Comparison of ENCODE assay signal across 17 cellular contexts in the genomic region with DNA sequence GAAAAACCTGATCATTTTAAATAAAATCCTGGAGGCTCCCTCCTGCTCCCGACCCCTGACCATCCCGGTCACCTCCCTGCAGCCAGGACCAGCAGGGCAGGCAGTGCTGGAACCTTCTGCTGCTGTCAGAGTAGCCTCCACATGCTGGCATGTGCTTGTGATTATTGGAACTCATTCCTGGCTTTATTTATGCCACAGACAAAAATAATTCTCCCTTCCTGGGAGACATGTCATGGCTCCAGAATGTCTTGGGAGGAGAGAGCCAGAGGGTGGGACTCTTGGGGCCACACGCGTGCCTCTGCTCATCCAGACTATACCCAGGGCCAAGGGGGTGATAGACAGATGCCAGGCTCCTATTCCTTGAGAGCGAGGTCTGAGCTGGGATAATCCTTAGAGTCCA.
DNase-seq lines count a peak whose midpoint lies in the region; ATAC-seq and TF ChIP-seq lines count a peak whose summit lies in the region.
"Had no signal": no experiment of that assay in that cellular context is flagged by ENCODE, and none has a peak within 500 bp of the region (broad histone marks: within the 10 kb centered on the region; RNA-seq: fewer than 3 reads in every experiment).

No MANE protein-coding gene starts in this region.

- H3K4me2 ChIP-seq in neuronal stem cell (ENCODE audit: insufficient read depth, low read length, poor library complexity, severe bottlenecking), result no peak overlapping the region

- H3K4me1 Mint-ChIP-seq in endodermal cell, result peaks cover 30% of the 10 kb centered on the region

- H3K79me1 ChIP-seq in neuronal stem cell (ENCODE audit: low read depth, low read length), result no peaks in the 10 kb centered on the region

- H3K9ac ChIP-seq in endodermal cell (ENCODE audit: extremely low read depth, low read length, poor library complexity, severe bottlenecking) (no peak overlapping the region), neuronal stem cell (ENCODE audit: low read depth, low read length, poor library complexity) (no peak overlapping the region)

- no peak overlapping the region for H3K4me3 Mint-ChIP-seq in endodermal cell
- H3K4me3 Mint-ChIP-seq: CD14-positive monocyte, IgD-negative memory B cell had no signal

- H3K18ac ChIP-seq in neuronal stem cell (ENCODE audit: low read length), result no peak overlapping the region

- H3K27me3 Mint-ChIP-seq in endodermal cell (ENCODE audit: insufficient read depth), result no peaks in the 10 kb centered on the region

- no peak for TF ChIP-seq CTCF in endodermal cell (conservative IDR thresholded peaks at IDR 0.05)
- no peak for TF ChIP-seq CTCF in vagina (IDR thresholded peaks at IDR 0.05)

- H3K36me3 Mint-ChIP-seq in endodermal cell (ENCODE audit: low read depth), result no peaks in the 10 kb centered on the region

- peaks cover 16% of the 10 kb centered on the region for H3K9me3 Mint-ChIP-seq in endodermal cell

- H3K27me3 ChIP-seq in endodermal cell (ENCODE audit: control insufficient read depth, insufficient read depth, low read length, poor library complexity, severe bottlenecking) (no peaks in the 10 kb centered on the region), neuronal stem cell (ENCODE audit: control insufficient read depth in 3 of 3, insufficient read depth in 3 of 3, low read depth in 1 of 3, low read length in 3 of 3) (no peaks in the 10 kb centered on the region), vagina (no peaks in the 10 kb centered on the region)

- TF ChIP-seq POLR2A in vagina (IDR thresholded peaks at IDR 0.05), result no peak

- H2BK120ac ChIP-seq in neuronal stem cell (ENCODE audit: low read depth, low read length), result no peak overlapping the region

- H3K27ac ChIP-seq in endodermal cell (ENCODE audit: low read depth, low read length) (no peak overlapping the region), neuronal stem cell (replicated peaks; ENCODE audit: low read length) (no peak overlapping the region), vagina (peak overlapping the region; percentile 19)

- H3K9me3 ChIP-seq in endodermal cell (ENCODE audit: control insufficient read depth, low read length) (peaks cover 16% of the 10 kb centered on the region), neuronal stem cell (replicated peaks in 1 of 2; ENCODE audit: control insufficient read depth in 2 of 2, insufficient read depth in 1 of 2, low read depth in 1 of 2, low read length in 2 of 2) (peaks cover 0 to 2% of the 10 kb centered on the region in 2 donors), vagina (peaks cover 9% of the 10 kb centered on the region)

- no peak overlapping the region for H4K91ac ChIP-seq in neuronal stem cell (ENCODE audit: low read depth, low read length, poor library complexity)

- 80 to 96% methylated on average over 2 to 5 of the region's 5 CpGs for WGBS in endodermal cell (ENCODE audit: insufficient coverage in 1 of 2, insufficient read length in 1 of 2), 2 experiments
- no CpG with 5 or more reads among the region's 5 CpGs for WGBS in neuronal stem cell (ENCODE audit: extremely low coverage in 2 of 2, insufficient read length in 2 of 2, insufficient replicate concordance in 1 of 2), 2 donors

- H2BK5ac ChIP-seq in neuronal stem cell (ENCODE audit: low read length), result no peak overlapping the region

- no peak overlapping the region for H3K23ac ChIP-seq in neuronal stem cell (ENCODE audit: low read depth, low read length, poor library complexity)

- no peak overlapping the region for H2BK12ac ChIP-seq in neuronal stem cell (ENCODE audit: low read length)

- peak; percentile 46 for ATAC-seq in left ventricle myocardium superior
- ATAC-seq in Right ventricle myocardium inferior, result no peak
- ATAC-seq: PC-3 had no signal

- intact Hi-C loops in left ventricle myocardium superior (cut with micrococcal nuclease) (no loop called here), Right ventricle myocardium inferior (cut with DNase I) (no loop called here), vagina (cut with DNase I) (no loop called here)

- no peak for DNase-seq in left ventricle myocardium superior
- no peak for DNase-seq in Right ventricle myocardium inferior (ENCODE audit: missing footprints)
- DNase-seq in endodermal cell, result peak; percentile 29
- no peak for DNase-seq in neuronal stem cell (ENCODE audit: low spot score)
- no peak for DNase-seq in vagina (ENCODE audit: extremely low spot score in 2 of 2)
- no peak for DNase-seq in NOMO-1 treated with DMSO at 0.1 percent for 48 hours (lab: John Stamatoyannopoulos, UW; ENCODE audit: unreplicated experiment)
- DNase-seq in NCI-H748 (lab: John Stamatoyannopoulos, UW; ENCODE audit: unreplicated experiment), result no peak
- DNase-seq in NCI-H146 (lab: John Stamatoyannopoulos, UW), result no peak
- DNase-seq: 8988T, COR-L47, NCI-H1436 treated with DMSO at 0.1 percent for 48 hours, NCI-H2107, NCI-H345, NCI-H69, PC-3 had no signal

- H3K4me1 ChIP-seq in endodermal cell (ENCODE audit: control insufficient read depth, insufficient read depth, low read length) (peaks cover 4% of the 10 kb centered on the region), neuronal stem cell (ENCODE audit: control insufficient read depth in 2 of 2, insufficient read depth in 1 of 2, low read depth in 1 of 2, low read length in 2 of 2) (peaks cover 0 to 11% of the 10 kb centered on the region in 2 donors), vagina (no peaks in the 10 kb centered on the region)

- no peak overlapping the region for H2BK15ac ChIP-seq in neuronal stem cell (ENCODE audit: low read length)

- H3K27ac Mint-ChIP-seq in endodermal cell, result no peak overlapping the region
- H3K27ac Mint-ChIP-seq: IgD-negative memory B cell had no signal

- H2AK5ac ChIP-seq in neuronal stem cell (ENCODE audit: low read depth, low read length), result peak overlapping the region; percentile 88

- no peak overlapping the region for H3K4ac ChIP-seq in neuronal stem cell (ENCODE audit: low read length)

- no peak overlapping the region for H2AFZ ChIP-seq in neuronal stem cell (ENCODE audit: low read length)

- no peaks in the 10 kb centered on the region for H3K36me3 ChIP-seq in endodermal cell (ENCODE audit: control insufficient read depth, insufficient read depth, low read length)
- no peaks in the 10 kb centered on the region for H3K36me3 ChIP-seq in neuronal stem cell (replicated peaks in 1 of 2; ENCODE audit: control insufficient read depth in 2 of 2, insufficient read depth in 2 of 2, low read length in 2 of 2)
- no peaks in the 10 kb centered on the region for H3K36me3 ChIP-seq in vagina

- no peak overlapping the region for H4K8ac ChIP-seq in neuronal stem cell (ENCODE audit: low read depth, low read length)

- H3K4me3 ChIP-seq in endodermal cell (ENCODE audit: low read length), result no peak overlapping the region
- H3K4me3 ChIP-seq in neuronal stem cell (ENCODE audit: low read length in 2 of 2), result no peak overlapping the region
- no peak overlapping the region for H3K4me3 ChIP-seq in vagina

- H3K14ac ChIP-seq in neuronal stem cell (ENCODE audit: low read length), result no peak overlapping the region
